Comparison of ENCODE assay signal across 19 cellular contexts in genomic region chr5:62030326-62030725, GRCh38.
DNase-seq lines count a peak whose midpoint lies in the region; ATAC-seq and TF ChIP-seq lines count a peak whose summit lies in the region.
"Had no signal": no experiment of that assay in that cellular context is flagged by ENCODE, and none has a peak within 500 bp of the region (broad histone marks: within the 10 kb centered on the region; RNA-seq: fewer than 3 reads in every experiment).

No MANE protein-coding gene starts in this region.

- in situ Hi-C loops in mammary epithelial cell (cut with MboI; ENCODE audit: low sequenced_read_pairs in 2 of 2): no loop called here

- H4K20me1 ChIP-seq in mammary epithelial cell (ENCODE audit: insufficient read depth, low read length): no peaks in the 10 kb centered on the region

- H3K36me3 ChIP-seq in RWPE2 (ENCODE audit: low read depth) (no peaks in the 10 kb centered on the region), mammary epithelial cell (ENCODE audit: insufficient read depth, low read length) (no peaks in the 10 kb centered on the region)
- H3K36me3 ChIP-seq: HAP-1 had no signal

- no peak overlapping the region for H3K4me2 ChIP-seq in mammary epithelial cell (ENCODE audit: insufficient read depth, low read depth, low read length)

- H3K4me3 ChIP-seq in RWPE2 (ENCODE audit: severe bottlenecking) (no peak overlapping the region), mammary epithelial cell (replicated peaks in 1 of 3; ENCODE audit: insufficient read depth in 1 of 3, low read depth in 2 of 3, low read length in 3 of 3) (no peak overlapping the region)
- H3K4me3 ChIP-seq: GM12878, HAP-1 had no signal

- no peak overlapping the region for H3K9ac ChIP-seq in mammary epithelial cell (ENCODE audit: insufficient read depth, low read length)

- H3K27ac ChIP-seq in RWPE2 (ENCODE audit: poor library complexity, severe bottlenecking) (peak overlapping the region; percentile 75), mammary epithelial cell (ENCODE audit: insufficient read depth, low read depth, low read length) (no peak overlapping the region), epithelial cell of prostate (peak overlapping the region; percentile 36)

- DNase-seq in RWPE2 (ENCODE audit: low spot score) (no peak), mammary epithelial cell (peak; percentile 31), epithelial cell of prostate (ENCODE audit: low read depth, low spot score) (no peak), kidney tubule cell (ENCODE audit: low spot score) (peak; percentile 66), D341Med (ENCODE audit: low spot score) (no peak), omental fat pad (ENCODE audit: low spot score) (no peak)
- DNase-seq: C1 segment of cervical spinal cord; Calu3; CD4-positive, alpha-beta memory T cell; COR-L47; DMS153; DMS79; EL; GDM1; GOT3; HFFc6 had no signal

- H3K4me1 ChIP-seq in RWPE2 (ENCODE audit: insufficient read depth, poor library complexity, severe bottlenecking) (peaks cover 22% of the 10 kb centered on the region), mammary epithelial cell (ENCODE audit: insufficient read depth, low read length) (peaks cover 21% of the 10 kb centered on the region)
- H3K4me1 ChIP-seq: HAP-1 had no signal

- BruUV-seq in mammary epithelial cell (replicated peaks; lab: Mats Ljungman, UMichigan): no TSS peak

- intact Hi-C loops in mammary epithelial cell (cut with micrococcal nuclease): no loop called here

- ATAC-seq in RWPE2 (ENCODE audit: low read depth): no peak
- ATAC-seq in GM18873 (IDR thresholded peaks at IDR 0.05; ENCODE audit: low FRiP score, unreplicated experiment): no peak
- ATAC-seq in omental fat pad (ENCODE audit: low FRiP score): no peak
- ATAC-seq: GM12878 had no signal

- H3K27me3 ChIP-seq in RWPE2 (ENCODE audit: insufficient read depth, poor library complexity, severe bottlenecking) (no peaks in the 10 kb centered on the region), mammary epithelial cell (ENCODE audit: insufficient read depth, low read length) (no peaks in the 10 kb centered on the region)

- H3K9me3 ChIP-seq in RWPE2 (ENCODE audit: severe bottlenecking) (no peaks in the 10 kb centered on the region), mammary epithelial cell (replicated peaks; ENCODE audit: insufficient read depth, low read length) (no peaks in the 10 kb centered on the region)
- H3K9me3 ChIP-seq: HAP-1 had no signal

- peak overlapping the region; percentile 69 for H2AFZ ChIP-seq in mammary epithelial cell (ENCODE audit: low read depth, low read length)

- TF ChIP-seq CTCF in RWPE2 (IDR thresholded peaks at IDR 0.05; ENCODE audit: poor library complexity, severe bottlenecking): no peak
- TF ChIP-seq CTCF in mammary epithelial cell (conservative IDR thresholded peaks at IDR 0.05 in 1 of 2, IDR thresholded peaks at IDR 0.05 in 1 of 2; ENCODE audit: extremely low read depth in 1 of 2, insufficient read depth in 1 of 2, low read depth in 1 of 2, low read length in 2 of 2): no peak
- no peak for TF ChIP-seq CTCF in omental fat pad (IDR thresholded peaks at IDR 0.05)

- dilution Hi-C loops in mammary epithelial cell (cut with HindIII; ENCODE audit: low sequenced_read_pairs): no loop called here

- CTCF ChIA-PET in mammary epithelial cell (lab: Charles Lee; ENCODE audit: low non-redundant PET): no interaction called here

- no peaks in the 10 kb centered on the region for H3K79me2 ChIP-seq in mammary epithelial cell (ENCODE audit: insufficient read depth, low read length)

- WGBS in mammary epithelial cell (ENCODE audit: low coverage, missing lambda C conversion rate): 51% methylated on average over 2 of the region's 2 CpGs

Comparison
In these comparisons a context has a peak if more than half of its experiments do, and no peak if none do; other contexts are left out.
1. DNase-seq: peak in mammary epithelial cell (single experiment) and kidney tubule cell (single experiment); none in RWPE2 (single experiment), epithelial cell of prostate (single experiment), D341Med (single experiment) and omental fat pad (single experiment).